In genomic region chr6:92848901-92849300, GRCh38 we compare ENCODE assay signal across 25 cellular contexts.
"Had no signal": no experiment of that assay in that cellular context is flagged by ENCODE, and none has a peak within 500 bp of the region (broad histone marks: within the 10 kb centered on the region; RNA-seq: fewer than 3 reads in every experiment).

No MANE protein-coding gene starts in this region.

- H3K9me3 ChIP-seq: left lung, lower lobe of right lung, pancreas, prostate gland, thoracic aorta, tibial artery, uterus had no signal

- H3K4me3 ChIP-seq: left lung, lower lobe of right lung, pancreas, prostate gland, skin epidermis, suprapubic skin, thoracic aorta, tibial artery, uterus had no signal

- H3K4me1 ChIP-seq: left lung, lower lobe of right lung, pancreas, prostate gland, suprapubic skin, tibial artery, uterus had no signal

- FAIRE-seq: islet of Langerhans, kidney, pancreas had no signal

- H3K27ac ChIP-seq: left lung, lower lobe of right lung, pancreas, skin epidermis, suprapubic skin, thoracic aorta, tibial artery, uterus had no signal

- H3K27me3 ChIP-seq: left lung, pancreas, suprapubic skin, tibial artery, uterus had no signal

- H3K36me3 ChIP-seq: left lung, lower lobe of right lung, pancreas, prostate gland, suprapubic skin, thoracic aorta, tibial artery, uterus had no signal

- DNase-seq: hypothalamus; immature natural killer cell; kidney; left colon; left lung; lower lobe of right lung; mammary epithelial cell; mesenchymal stem cell; naive thymus-derived CD8-positive, alpha-beta T cell; nucleus accumbens; pancreas; posterior cingulate gyrus; retina; right cardiac atrium; stimulated activated CD4-positive, alpha-beta T cell treated with anti-CD3 and anti-CD28 coated beads, Interleukin-12 subunit alpha, Interleukin-12 subunit beta, amount 100 ng/mL, for 4 hours; stimulated activated CD4-positive, alpha-beta T cell treated with anti-CD3 and anti-CD28 coated beads, Interleukin-15, amount 100 ng/mL, for 24 hours; stimulated activated CD4-positive, alpha-beta T cell treated with anti-CD3 and anti-CD28 coated beads, Interleukin-4, amount 100 ng/mL, for 24 hours; stimulated activated naive CD4-positive, alpha-beta T cell; tibial artery; uterus had no signal
